1 cellular context compared by ENCODE assay signal in the genomic region with DNA sequence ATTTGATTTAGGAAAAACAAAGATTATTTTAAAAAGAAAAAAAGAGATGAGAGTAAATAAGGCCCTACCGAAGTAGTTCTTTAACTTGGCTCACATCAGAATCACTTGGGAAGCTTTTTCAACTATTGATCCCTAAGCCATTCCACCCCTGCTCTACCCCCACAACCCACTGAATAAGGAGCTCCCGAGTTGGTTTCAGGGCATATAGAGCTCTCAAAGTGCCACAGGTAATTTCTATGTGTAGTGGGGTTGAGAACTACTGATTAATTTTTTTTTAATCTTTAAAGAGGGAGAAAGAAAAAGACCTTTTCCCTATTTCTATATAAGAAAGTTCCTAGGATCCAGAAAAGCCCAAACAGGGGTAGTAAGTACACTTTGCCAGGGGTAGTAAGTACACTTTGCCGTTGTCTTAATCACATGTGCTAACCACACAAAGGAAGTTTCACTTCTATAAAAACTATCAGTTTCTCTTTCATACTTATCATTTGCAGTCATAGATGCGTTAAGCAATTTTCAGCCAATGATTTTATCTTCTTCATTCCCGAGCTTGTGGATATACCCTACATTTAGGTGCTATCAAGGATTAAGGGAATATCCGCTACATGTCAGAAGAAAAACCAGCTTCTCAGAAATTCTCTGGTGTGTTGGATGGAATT.
A peak's percentile ranks its signal among the peaks of the same experiment; 100 is the strongest.
TF ChIP-seq lines count a peak whose summit lies in the region.

No MANE protein-coding gene starts in this region.

TF ChIP-seq in GM12878, 131 proteins besides CTCF, POLR2A, EP300 and RAD21 (continued from another document):
- TF ChIP-seq, protein P1, sequence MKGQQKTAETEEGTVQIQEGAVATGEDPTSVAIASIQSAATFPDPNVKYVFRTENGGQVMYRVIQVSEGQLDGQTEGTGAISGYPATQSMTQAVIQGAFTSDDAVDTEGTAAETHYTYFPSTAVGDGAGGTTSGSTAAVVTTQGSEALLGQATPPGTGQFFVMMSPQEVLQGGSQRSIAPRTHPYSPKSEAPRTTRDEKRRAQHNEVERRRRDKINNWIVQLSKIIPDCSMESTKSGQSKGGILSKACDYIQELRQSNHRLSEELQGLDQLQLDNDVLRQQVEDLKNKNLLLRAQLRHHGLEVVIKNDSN (IDR thresholded peaks at IDR 0.05; ENCODE audit: borderline replicate concordance, extremely low read length, insufficient read depth, low read depth, low read length) = no peak
- TF ChIP-seq SPI1 (IDR thresholded peaks at IDR 0.05; ENCODE audit: borderline replicate concordance, insufficient read depth, low read depth, low read length) (peak; percentile 90), EGR1 (IDR thresholded peaks at IDR 0.05; ENCODE audit: borderline replicate concordance in 1 of 2, low read depth in 2 of 2, low read length in 2 of 2) (no peak), TBL1XR1 (IDR thresholded peaks at IDR 0.05; ENCODE audit: low read depth, low read length) (0 out of 2 replicates have a peak, but pooled peaks have one; percentile 55), CBX3 (IDR thresholded peaks at IDR 0.05; ENCODE audit: borderline replicate concordance, low read depth) (no peak), JUNB (IDR thresholded peaks at IDR 0.05) (peak; percentile 40; the same call in 1 of the 2 replicates), SP1 (IDR thresholded peaks at IDR 0.05; ENCODE audit: low read depth, low read length) (peak; percentile 47), RB1 (IDR thresholded peaks at IDR 0.05; ENCODE audit: borderline replicate concordance) (no peak), NR2C1 (IDR thresholded peaks at IDR 0.05) (no peak), YY1 (IDR thresholded peaks at IDR 0.05; ENCODE audit: low read depth, low read length) (no peak), TCF7 (IDR thresholded peaks at IDR 0.05; ENCODE audit: borderline replicate concordance) (no peak), ATF7 (IDR thresholded peaks at IDR 0.05; ENCODE audit: low read depth) (peak; percentile 83), CBX5 (IDR thresholded peaks at IDR 0.05; ENCODE audit: low read depth) (no peak), HDAC6 (IDR thresholded peaks at IDR 0.05; ENCODE audit: unreplicated experiment) (no peak), STAT3 (IDR thresholded peaks at IDR 0.05; ENCODE audit: low read depth, low read length) (peak; percentile 98), EED (IDR thresholded peaks at IDR 0.05; ENCODE audit: low read depth) (no peak), STAT1 (conservative IDR thresholded peaks at IDR 0.05) (no peak), FOXK2 (IDR thresholded peaks at IDR 0.05) (no peak), SMAD5 (IDR thresholded peaks at IDR 0.05; ENCODE audit: low read depth) (no peak), DPF2 (IDR thresholded peaks at IDR 0.05) (peak; percentile 87), TAF1 (IDR thresholded peaks at IDR 0.05; ENCODE audit: borderline replicate concordance, low read depth, low read length) (no peak), CHD1 (IDR thresholded peaks at IDR 0.05; ENCODE audit: low read depth, low read length) (no peak), RELA (IDR thresholded peaks at IDR 0.05; ENCODE audit: borderline replicate concordance, partially characterized antibody) (no peak), BCL11A (IDR thresholded peaks at IDR 0.05; ENCODE audit: low read depth, low read length) (0 out of 2 replicates have a peak, but pooled peaks have one; percentile 55), BHLHE40 (IDR thresholded peaks at IDR 0.05; ENCODE audit: borderline replicate concordance in 1 of 2, low read depth in 2 of 2, low read length in 1 of 2) (peak; percentile 81 to 87), SMAD1 (IDR thresholded peaks at IDR 0.05; ENCODE audit: low read depth, partially characterized antibody) (peak; percentile 54), ZZZ3 (IDR thresholded peaks at IDR 0.05; ENCODE audit: control insufficient read depth, insufficient read length, low read depth) (no peak), TARDBP (IDR thresholded peaks at IDR 0.05; ENCODE audit: borderline replicate concordance) (no peak), HDAC2 (IDR thresholded peaks at IDR 0.05) (no peak), POU2F2 (IDR thresholded peaks at IDR 0.05; ENCODE audit: borderline replicate concordance, low read depth, low read length) (no peak), MEF2B (IDR thresholded peaks at IDR 0.05; ENCODE audit: partially characterized antibody, poor library complexity, severe bottlenecking) (peak; percentile 53)
- TF ChIP-seq, protein P2, sequence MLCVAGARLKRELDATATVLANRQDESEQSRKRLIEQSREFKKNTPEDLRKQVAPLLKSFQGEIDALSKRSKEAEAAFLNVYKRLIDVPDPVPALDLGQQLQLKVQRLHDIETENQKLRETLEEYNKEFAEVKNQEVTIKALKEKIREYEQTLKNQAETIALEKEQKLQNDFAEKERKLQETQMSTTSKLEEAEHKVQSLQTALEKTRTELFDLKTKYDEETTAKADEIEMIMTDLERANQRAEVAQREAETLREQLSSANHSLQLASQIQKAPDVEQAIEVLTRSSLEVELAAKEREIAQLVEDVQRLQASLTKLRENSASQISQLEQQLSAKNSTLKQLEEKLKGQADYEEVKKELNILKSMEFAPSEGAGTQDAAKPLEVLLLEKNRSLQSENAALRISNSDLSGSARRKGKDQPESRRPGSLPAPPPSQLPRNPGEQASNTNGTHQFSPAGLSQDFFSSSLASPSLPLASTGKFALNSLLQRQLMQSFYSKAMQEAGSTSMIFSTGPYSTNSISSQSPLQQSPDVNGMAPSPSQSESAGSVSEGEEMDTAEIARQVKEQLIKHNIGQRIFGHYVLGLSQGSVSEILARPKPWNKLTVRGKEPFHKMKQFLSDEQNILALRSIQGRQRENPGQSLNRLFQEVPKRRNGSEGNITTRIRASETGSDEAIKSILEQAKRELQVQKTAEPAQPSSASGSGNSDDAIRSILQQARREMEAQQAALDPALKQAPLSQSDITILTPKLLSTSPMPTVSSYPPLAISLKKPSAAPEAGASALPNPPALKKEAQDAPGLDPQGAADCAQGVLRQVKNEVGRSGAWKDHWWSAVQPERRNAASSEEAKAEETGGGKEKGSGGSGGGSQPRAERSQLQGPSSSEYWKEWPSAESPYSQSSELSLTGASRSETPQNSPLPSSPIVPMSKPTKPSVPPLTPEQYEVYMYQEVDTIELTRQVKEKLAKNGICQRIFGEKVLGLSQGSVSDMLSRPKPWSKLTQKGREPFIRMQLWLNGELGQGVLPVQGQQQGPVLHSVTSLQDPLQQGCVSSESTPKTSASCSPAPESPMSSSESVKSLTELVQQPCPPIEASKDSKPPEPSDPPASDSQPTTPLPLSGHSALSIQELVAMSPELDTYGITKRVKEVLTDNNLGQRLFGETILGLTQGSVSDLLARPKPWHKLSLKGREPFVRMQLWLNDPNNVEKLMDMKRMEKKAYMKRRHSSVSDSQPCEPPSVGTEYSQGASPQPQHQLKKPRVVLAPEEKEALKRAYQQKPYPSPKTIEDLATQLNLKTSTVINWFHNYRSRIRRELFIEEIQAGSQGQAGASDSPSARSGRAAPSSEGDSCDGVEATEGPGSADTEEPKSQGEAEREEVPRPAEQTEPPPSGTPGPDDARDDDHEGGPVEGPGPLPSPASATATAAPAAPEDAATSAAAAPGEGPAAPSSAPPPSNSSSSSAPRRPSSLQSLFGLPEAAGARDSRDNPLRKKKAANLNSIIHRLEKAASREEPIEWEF (IDR thresholded peaks at IDR 0.05; ENCODE audit: insufficient replicate concordance, low read depth, low read length) = peak; percentile 72
- TF ChIP-seq, protein P3, sequence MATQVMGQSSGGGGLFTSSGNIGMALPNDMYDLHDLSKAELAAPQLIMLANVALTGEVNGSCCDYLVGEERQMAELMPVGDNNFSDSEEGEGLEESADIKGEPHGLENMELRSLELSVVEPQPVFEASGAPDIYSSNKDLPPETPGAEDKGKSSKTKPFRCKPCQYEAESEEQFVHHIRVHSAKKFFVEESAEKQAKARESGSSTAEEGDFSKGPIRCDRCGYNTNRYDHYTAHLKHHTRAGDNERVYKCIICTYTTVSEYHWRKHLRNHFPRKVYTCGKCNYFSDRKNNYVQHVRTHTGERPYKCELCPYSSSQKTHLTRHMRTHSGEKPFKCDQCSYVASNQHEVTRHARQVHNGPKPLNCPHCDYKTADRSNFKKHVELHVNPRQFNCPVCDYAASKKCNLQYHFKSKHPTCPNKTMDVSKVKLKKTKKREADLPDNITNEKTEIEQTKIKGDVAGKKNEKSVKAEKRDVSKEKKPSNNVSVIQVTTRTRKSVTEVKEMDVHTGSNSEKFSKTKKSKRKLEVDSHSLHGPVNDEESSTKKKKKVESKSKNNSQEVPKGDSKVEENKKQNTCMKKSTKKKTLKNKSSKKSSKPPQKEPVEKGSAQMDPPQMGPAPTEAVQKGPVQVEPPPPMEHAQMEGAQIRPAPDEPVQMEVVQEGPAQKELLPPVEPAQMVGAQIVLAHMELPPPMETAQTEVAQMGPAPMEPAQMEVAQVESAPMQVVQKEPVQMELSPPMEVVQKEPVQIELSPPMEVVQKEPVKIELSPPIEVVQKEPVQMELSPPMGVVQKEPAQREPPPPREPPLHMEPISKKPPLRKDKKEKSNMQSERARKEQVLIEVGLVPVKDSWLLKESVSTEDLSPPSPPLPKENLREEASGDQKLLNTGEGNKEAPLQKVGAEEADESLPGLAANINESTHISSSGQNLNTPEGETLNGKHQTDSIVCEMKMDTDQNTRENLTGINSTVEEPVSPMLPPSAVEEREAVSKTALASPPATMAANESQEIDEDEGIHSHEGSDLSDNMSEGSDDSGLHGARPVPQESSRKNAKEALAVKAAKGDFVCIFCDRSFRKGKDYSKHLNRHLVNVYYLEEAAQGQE (IDR thresholded peaks at IDR 0.05; ENCODE audit: low read depth, low read length) = no peak
- TF ChIP-seq, protein P4, sequence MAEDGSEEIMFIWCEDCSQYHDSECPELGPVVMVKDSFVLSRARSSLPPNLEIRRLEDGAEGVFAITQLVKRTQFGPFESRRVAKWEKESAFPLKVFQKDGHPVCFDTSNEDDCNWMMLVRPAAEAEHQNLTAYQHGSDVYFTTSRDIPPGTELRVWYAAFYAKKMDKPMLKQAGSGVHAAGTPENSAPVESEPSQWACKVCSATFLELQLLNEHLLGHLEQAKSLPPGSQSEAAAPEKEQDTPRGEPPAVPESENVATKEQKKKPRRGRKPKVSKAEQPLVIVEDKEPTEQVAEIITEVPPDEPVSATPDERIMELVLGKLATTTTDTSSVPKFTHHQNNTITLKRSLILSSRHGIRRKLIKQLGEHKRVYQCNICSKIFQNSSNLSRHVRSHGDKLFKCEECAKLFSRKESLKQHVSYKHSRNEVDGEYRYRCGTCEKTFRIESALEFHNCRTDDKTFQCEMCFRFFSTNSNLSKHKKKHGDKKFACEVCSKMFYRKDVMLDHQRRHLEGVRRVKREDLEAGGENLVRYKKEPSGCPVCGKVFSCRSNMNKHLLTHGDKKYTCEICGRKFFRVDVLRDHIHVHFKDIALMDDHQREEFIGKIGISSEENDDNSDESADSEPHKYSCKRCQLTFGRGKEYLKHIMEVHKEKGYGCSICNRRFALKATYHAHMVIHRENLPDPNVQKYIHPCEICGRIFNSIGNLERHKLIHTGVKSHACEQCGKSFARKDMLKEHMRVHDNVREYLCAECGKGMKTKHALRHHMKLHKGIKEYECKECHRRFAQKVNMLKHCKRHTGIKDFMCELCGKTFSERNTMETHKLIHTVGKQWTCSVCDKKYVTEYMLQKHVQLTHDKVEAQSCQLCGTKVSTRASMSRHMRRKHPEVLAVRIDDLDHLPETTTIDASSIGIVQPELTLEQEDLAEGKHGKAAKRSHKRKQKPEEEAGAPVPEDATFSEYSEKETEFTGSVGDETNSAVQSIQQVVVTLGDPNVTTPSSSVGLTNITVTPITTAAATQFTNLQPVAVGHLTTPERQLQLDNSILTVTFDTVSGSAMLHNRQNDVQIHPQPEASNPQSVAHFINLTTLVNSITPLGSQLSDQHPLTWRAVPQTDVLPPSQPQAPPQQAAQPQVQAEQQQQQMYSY (CRISPR knock-in tag; IDR thresholded peaks at IDR 0.05) = no peak
- TF ChIP-seq, protein P5, sequence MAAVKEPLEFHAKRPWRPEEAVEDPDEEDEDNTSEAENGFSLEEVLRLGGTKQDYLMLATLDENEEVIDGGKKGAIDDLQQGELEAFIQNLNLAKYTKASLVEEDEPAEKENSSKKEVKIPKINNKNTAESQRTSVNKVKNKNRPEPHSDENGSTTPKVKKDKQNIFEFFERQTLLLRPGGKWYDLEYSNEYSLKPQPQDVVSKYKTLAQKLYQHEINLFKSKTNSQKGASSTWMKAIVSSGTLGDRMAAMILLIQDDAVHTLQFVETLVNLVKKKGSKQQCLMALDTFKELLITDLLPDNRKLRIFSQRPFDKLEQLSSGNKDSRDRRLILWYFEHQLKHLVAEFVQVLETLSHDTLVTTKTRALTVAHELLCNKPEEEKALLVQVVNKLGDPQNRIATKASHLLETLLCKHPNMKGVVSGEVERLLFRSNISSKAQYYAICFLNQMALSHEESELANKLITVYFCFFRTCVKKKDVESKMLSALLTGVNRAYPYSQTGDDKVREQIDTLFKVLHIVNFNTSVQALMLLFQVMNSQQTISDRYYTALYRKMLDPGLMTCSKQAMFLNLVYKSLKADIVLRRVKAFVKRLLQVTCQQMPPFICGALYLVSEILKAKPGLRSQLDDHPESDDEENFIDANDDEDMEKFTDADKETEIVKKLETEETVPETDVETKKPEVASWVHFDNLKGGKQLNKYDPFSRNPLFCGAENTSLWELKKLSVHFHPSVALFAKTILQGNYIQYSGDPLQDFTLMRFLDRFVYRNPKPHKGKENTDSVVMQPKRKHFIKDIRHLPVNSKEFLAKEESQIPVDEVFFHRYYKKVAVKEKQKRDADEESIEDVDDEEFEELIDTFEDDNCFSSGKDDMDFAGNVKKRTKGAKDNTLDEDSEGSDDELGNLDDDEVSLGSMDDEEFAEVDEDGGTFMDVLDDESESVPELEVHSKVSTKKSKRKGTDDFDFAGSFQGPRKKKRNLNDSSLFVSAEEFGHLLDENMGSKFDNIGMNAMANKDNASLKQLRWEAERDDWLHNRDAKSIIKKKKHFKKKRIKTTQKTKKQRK (IDR thresholded peaks at IDR 0.05; ENCODE audit: low read depth, low read length) = no peak
- TF ChIP-seq, protein P6, sequence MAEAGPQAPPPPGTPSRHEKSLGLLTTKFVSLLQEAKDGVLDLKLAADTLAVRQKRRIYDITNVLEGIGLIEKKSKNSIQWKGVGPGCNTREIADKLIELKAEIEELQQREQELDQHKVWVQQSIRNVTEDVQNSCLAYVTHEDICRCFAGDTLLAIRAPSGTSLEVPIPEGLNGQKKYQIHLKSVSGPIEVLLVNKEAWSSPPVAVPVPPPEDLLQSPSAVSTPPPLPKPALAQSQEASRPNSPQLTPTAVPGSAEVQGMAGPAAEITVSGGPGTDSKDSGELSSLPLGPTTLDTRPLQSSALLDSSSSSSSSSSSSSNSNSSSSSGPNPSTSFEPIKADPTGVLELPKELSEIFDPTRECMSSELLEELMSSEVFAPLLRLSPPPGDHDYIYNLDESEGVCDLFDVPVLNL (IDR thresholded peaks at IDR 0.05; ENCODE audit: low read depth, low read length) = no peak
- TF ChIP-seq, protein P7, sequence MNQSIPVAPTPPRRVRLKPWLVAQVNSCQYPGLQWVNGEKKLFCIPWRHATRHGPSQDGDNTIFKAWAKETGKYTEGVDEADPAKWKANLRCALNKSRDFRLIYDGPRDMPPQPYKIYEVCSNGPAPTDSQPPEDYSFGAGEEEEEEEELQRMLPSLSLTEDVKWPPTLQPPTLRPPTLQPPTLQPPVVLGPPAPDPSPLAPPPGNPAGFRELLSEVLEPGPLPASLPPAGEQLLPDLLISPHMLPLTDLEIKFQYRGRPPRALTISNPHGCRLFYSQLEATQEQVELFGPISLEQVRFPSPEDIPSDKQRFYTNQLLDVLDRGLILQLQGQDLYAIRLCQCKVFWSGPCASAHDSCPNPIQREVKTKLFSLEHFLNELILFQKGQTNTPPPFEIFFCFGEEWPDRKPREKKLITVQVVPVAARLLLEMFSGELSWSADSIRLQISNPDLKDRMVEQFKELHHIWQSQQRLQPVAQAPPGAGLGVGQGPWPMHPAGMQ (IDR thresholded peaks at IDR 0.05; ENCODE audit: borderline replicate concordance) = no peak
